Comparison of ENCODE assay signal across 6 cellular contexts in genomic region chr22:37806409-37807338, GRCh38. TPM values are rescaled to one million over a fixed set of nuclear protein-coding genes. Genes with fewer than 3 reads are reported as not detected.
A peak's percentile ranks its signal among the peaks of the same experiment; 100 is the strongest.
DNase-seq lines count a peak whose midpoint lies in the region; ATAC-seq and TF ChIP-seq lines count a peak whose summit lies in the region.

No MANE protein-coding gene starts in this region.

- H3K4me3 ChIP-seq in SJSA1 (peak overlapping the region; percentile 56), hepatocyte (peak overlapping the region; percentile 69), upper lobe of left lung (peak overlapping the region; percentile 26 to 66 (median 54))

- 6% methylated on average over 19 of the region's 19 CpGs for WGBS in hepatocyte (ENCODE audit: low lambda C conversion rate, missing lambda C conversion rate)
- WGBS in upper lobe of left lung, 2 donors: 2 to 4% methylated on average over 19 of the region's 19 CpGs

- H3K9me2 ChIP-seq in hepatocyte (replicated peaks; ENCODE audit: insufficient read depth): no peaks in the 10 kb centered on the region

- TF ChIP-seq EP300 in upper lobe of left lung (IDR thresholded peaks at IDR 0.05): no peak

- ATAC-seq in upper lobe of left lung (ENCODE audit: low FRiP score in 2 of 2) (no peak), omental fat pad (ENCODE audit: low FRiP score) (no peak)

- peaks cover 7% of the 10 kb centered on the region for H4K20me1 ChIP-seq in hepatocyte (ENCODE audit: insufficient read depth, poor library complexity, severe bottlenecking)

- peaks cover 26% of the 10 kb centered on the region for H3K79me2 ChIP-seq in hepatocyte

- H3K27me3 ChIP-seq in SJSA1 (replicated peaks): peaks cover 5% of the 10 kb centered on the region; the same call in 1 of the 2 replicates
- no peaks in the 10 kb centered on the region for H3K27me3 ChIP-seq in hepatocyte
- H3K27me3 ChIP-seq in upper lobe of left lung: no peaks in the 10 kb centered on the region

- no peak for TF ChIP-seq POLR2A in upper lobe of left lung (IDR thresholded peaks at IDR 0.05)

- H3K4me2 ChIP-seq in hepatocyte: peak overlapping the region; percentile 93

- DNase-seq in EL (peak; percentile 68), SJSA1 (ENCODE audit: low read depth in 1 of 2, low spot score in 2 of 2) (no peak), hepatocyte (ENCODE audit: low spot score) (peak; percentile 50), upper lobe of left lung (peak in 1 of 2 donors; percentile 60), T1000 (lab: John Stamatoyannopoulos, UW) (no peak), omental fat pad (ENCODE audit: low spot score) (no peak)

- H3K9me3 ChIP-seq in SJSA1 (replicated peaks) (no peaks in the 10 kb centered on the region), hepatocyte (ENCODE audit: low read depth) (no peaks in the 10 kb centered on the region), upper lobe of left lung (no peaks in the 10 kb centered on the region)

- peaks cover 46% of the 10 kb centered on the region for H3K4me1 ChIP-seq in SJSA1 (replicated peaks)
- H3K4me1 ChIP-seq in hepatocyte (ENCODE audit: insufficient read depth): peaks cover 29% of the 10 kb centered on the region
- H3K4me1 ChIP-seq in upper lobe of left lung: peaks cover 37 to 67% (median 49%) of the 10 kb centered on the region in 4 donors

- TF ChIP-seq CTCF in hepatocyte (IDR thresholded peaks at IDR 0.05; ENCODE audit: poor library complexity) (no peak), upper lobe of left lung (IDR thresholded peaks at IDR 0.05) (no peak), omental fat pad (IDR thresholded peaks at IDR 0.05) (no peak)

- H3K27ac ChIP-seq in SJSA1 (no peak overlapping the region), hepatocyte (peak overlapping the region; percentile 88), upper lobe of left lung (peak overlapping the region; percentile 39 to 95 (median 90))

- H3K36me3 ChIP-seq in SJSA1 (no peaks in the 10 kb centered on the region), hepatocyte (replicated peaks; ENCODE audit: insufficient read depth, low read depth) (no peaks in the 10 kb centered on the region), upper lobe of left lung (no peaks in the 10 kb centered on the region)

- H2AFZ ChIP-seq in hepatocyte: no peak overlapping the region

RNA-seq across cellular contexts. Expression of gene GCAT, which starts 1.1 kb away (rescaled TPM):
- 54.7 and 60.9 TPM in 2 replicates for total RNA-seq in SJSA1 (2014; rRNA removed; shearing (Covaris generic))
- total RNA-seq in hepatocyte: 20.2 and 20.4 TPM in 2 replicates
- 31.5 and 40.0 TPM in 2 replicates for polyA plus RNA-seq in hepatocyte
- 10 to 100 TPM in 2 of 6 donors, 1 to 10 TPM in 4; 2.7 to 16.7 (median 7.5) TPM for total RNA-seq in upper lobe of left lung
- 10 to 100 TPM in 1 of 4 donors, 1 to 10 TPM in 3; 6.5 to 12.0 (median 8.9) TPM for total RNA-seq in omental fat pad

RNA-seq across cellular contexts. Expression of gene GALR3, which starts 16.5 kb away (rescaled TPM):
- not detected in 2 replicates for total RNA-seq in SJSA1 (2014; rRNA removed; shearing (Covaris generic))
- not detected in 2 replicates for total RNA-seq in hepatocyte
- polyA plus RNA-seq in hepatocyte: 0.29 TPM in 1 of 2 replicates, not detected in the other
- total RNA-seq in upper lobe of left lung: not detected
- total RNA-seq in omental fat pad: not detected

RNA-seq across cellular contexts. Expression of gene ANKRD54, which starts 37.5 kb away (rescaled TPM):
- total RNA-seq in SJSA1 (2014; rRNA removed; shearing (Covaris generic)): 43.8 and 71.2 TPM in 2 replicates
- total RNA-seq in hepatocyte (28.5 and 30.4 TPM in 2 replicates), upper lobe of left lung (10 to 100 TPM; 22.4 to 49.2 (median 38.2) TPM), omental fat pad (10 to 100 TPM; 21.7 to 43.6 (median 28.6) TPM)
- 29.9 and 33.2 TPM in 2 replicates for polyA plus RNA-seq in hepatocyte

RNA-seq across cellular contexts. Expression of gene EIF3L, which starts 42.5 kb away (rescaled TPM):
- 204 and 252 TPM in 2 replicates for total RNA-seq in SJSA1 (2014; rRNA removed; shearing (Covaris generic))
- total RNA-seq in hepatocyte (365 and 421 TPM in 2 replicates), upper lobe of left lung (100 to 1,000 TPM; 130 to 418 (median 248) TPM), omental fat pad (100 to 1,000 TPM; 303 to 410 (median 328) TPM)
- 172 and 199 TPM in 2 replicates for polyA plus RNA-seq in hepatocyte

Comparison
In these comparisons a context has a peak if more than half of its experiments do, and no peak if none do; other contexts are left out.
1. DNase-seq: peak in EL (single experiment) and hepatocyte (single experiment); none in SJSA1 (0 of 2), T1000 (single experiment) and omental fat pad (single experiment).
2. Peak in every context shown above with its lines, with median percentiles within 50 percentile points of each other: H3K4me3 ChIP-seq.